8 cellular contexts compared by ENCODE assay signal in genomic region chr3:49358217-49358883, GRCh38. TPM values are rescaled to one million over a fixed set of nuclear protein-coding genes. Genes with fewer than 3 reads are reported as not detected.
DNase-seq lines count a peak whose midpoint lies in the region; ATAC-seq, FAIRE-seq and TF ChIP-seq lines count a peak whose summit lies in the region.

Gene GPX1, minus strand, starts transcription at chr3:49358353. Its CDS starts 75 bp downstream, at chr3:49358278.

- CTCF ChIA-PET in A549 (lab: Yijun Ruan, JAX), result interaction anchor here (1.0 to 1.7 kb wide), 2 partner anchors 15 to 18 kb away, joined by 4 to 6 read pairs; partner anchors contain the start of gene USP4

- H3K4me1 ChIP-seq in A549 (peaks cover 18% of the 10 kb centered on the region; the same call in 2 of the 3 replicates), iPS-20b (ENCODE audit: insufficient read depth, low read length) (peaks cover 8% of the 10 kb centered on the region)

- DNase-seq in A549 (ENCODE audit: low read depth in 1 of 2, low spot score in 1 of 2) (peak; percentile 77 to 93), NCI-H2196 (lab: John Stamatoyannopoulos, UW; ENCODE audit: unreplicated experiment) (peak; percentile 85), WERI-Rb-1 (peak; percentile 98), bronchial epithelial cell (ENCODE audit: low read depth) (peak; percentile 90)

- peak; percentile 91 to 93 for ATAC-seq in A549
- peak; percentile 79 for ATAC-seq in GM18861 (IDR thresholded peaks at IDR 0.05; ENCODE audit: unreplicated experiment)
- ATAC-seq in HG03103 (IDR thresholded peaks at IDR 0.05; ENCODE audit: low read depth, unreplicated experiment), result peak; percentile 63

- H3K4me2 ChIP-seq in A549, result peak within 1 kb of the TSS; percentile 85

- no peak for TF ChIP-seq EP300 in A549 (IDR thresholded peaks at IDR 0.05)

- FAIRE-seq in A549 (lab: Jason Lieb, UNC) (no peak), bronchial epithelial cell (lab: Jason Lieb, UNC) (no peak)

- H3K27me3 ChIP-seq in WERI-Rb-1 (ENCODE audit: insufficient read depth, low read depth, severe bottlenecking) (no peaks in the 10 kb centered on the region), bronchial epithelial cell (ENCODE audit: control insufficient read depth, insufficient read depth, low read length) (no peaks in the 10 kb centered on the region), iPS-20b (ENCODE audit: insufficient read depth, low read length) (no peaks in the 10 kb centered on the region)

- no peak for TF ChIP-seq RAD21 in A549 (conservative IDR thresholded peaks at IDR 0.05 in 1 of 2, IDR thresholded peaks at IDR 0.05 in 1 of 2)

- peak; percentile 57 for TF ChIP-seq POLR2A in A549 (IDR thresholded peaks at IDR 0.05; ENCODE audit: low read length)

- peak within 1 kb of the TSS; percentile 93 for H3K9ac ChIP-seq in iPS-20b (ENCODE audit: low read depth, low read length)

- H3K4me3 ChIP-seq in A549 (peak within 1 kb of the TSS; percentile 67), WERI-Rb-1 (ENCODE audit: low read depth, low read length) (peak within 1 kb of the TSS; percentile 80), bronchial epithelial cell (ENCODE audit: low read depth, low read length) (peak within 1 kb of the TSS; percentile 68), iPS-20b (ENCODE audit: low read length) (peak within 1 kb of the TSS; percentile 75), skin epidermis (peak within 1 kb of the TSS; percentile 40 to 77 (median 69))

- POLR2A ChIA-PET in A549 (lab: Yijun Ruan, JAX), result interaction anchor here (0.7 to 2.9 kb wide), 10 partner anchors 12 to 264 kb away, joined by 3 to 17 read pairs (median 4); partner anchors contain the start of genes DAG1, KLHDC8B, NICN1 and QRICH1

- H3K27ac ChIP-seq in A549 (peak within 1 kb of the TSS; percentile 87 to 99), WERI-Rb-1 (peak within 1 kb of the TSS; percentile 99), iPS-20b (ENCODE audit: low read length) (peak within 1 kb of the TSS; percentile 99), skin epidermis (peak within 1 kb of the TSS; percentile 54 to 98 (median 94))

- TF ChIP-seq CTCF in A549 (IDR thresholded peaks at IDR 0.05) (no peak), WERI-Rb-1 (IDR thresholded peaks at IDR 0.05; ENCODE audit: low read depth, low read length) (no peak), bronchial epithelial cell (IDR thresholded peaks at IDR 0.05; ENCODE audit: insufficient read depth, low read length, severe bottlenecking) (no peak)

- H3K36me3 ChIP-seq in WERI-Rb-1 (peaks cover 72% of the 10 kb centered on the region), bronchial epithelial cell (ENCODE audit: control insufficient read depth, insufficient read depth, low read length) (peaks cover 19% of the 10 kb centered on the region), iPS-20b (ENCODE audit: insufficient read depth, low read depth, low read length) (peaks cover 61% of the 10 kb centered on the region)

- H3K9me3 ChIP-seq in A549 (no peaks in the 10 kb centered on the region), WERI-Rb-1 (ENCODE audit: severe bottlenecking) (no peaks in the 10 kb centered on the region), iPS-20b (ENCODE audit: insufficient read depth, low read depth, low read length) (no peaks in the 10 kb centered on the region)

- WGBS in A549 (ENCODE audit: missing lambda C conversion rate), result 0% methylated on average over 8 of the region's 46 CpGs

TF ChIP-seq in A549, 52 proteins besides CTCF, POLR2A, EP300 and RAD21 (continues in another document):
- TF ChIP-seq SMC3 (IDR thresholded peaks at IDR 0.05), result no peak
- TF ChIP-seq PBX3 (IDR thresholded peaks at IDR 0.05), result 0 out of 2 replicates have a peak, but pooled peaks have one; percentile 40
- no peak for TF ChIP-seq REST (IDR thresholded peaks at IDR 0.05)
- peak; percentile 69; the same call in 1 of the 2 replicates for TF ChIP-seq EHF (CRISPR knock-in tag; IDR thresholded peaks at IDR 0.05)
- peak; percentile 55; the same call in 1 of the 2 replicates for TF ChIP-seq HOXB13 (CRISPR knock-in tag; IDR thresholded peaks at IDR 0.05; ENCODE audit: low read depth)
- no peak for TF ChIP-seq HEYL (CRISPR knock-in tag; IDR thresholded peaks at IDR 0.05)
- TF ChIP-seq NPAS2 (CRISPR knock-in tag; IDR thresholded peaks at IDR 0.05; ENCODE audit: borderline replicate concordance), result peak; percentile 51; the same call in 1 of the 2 replicates
- no peak for TF ChIP-seq PHF8 (IDR thresholded peaks at IDR 0.05; ENCODE audit: borderline replicate concordance, low read depth)
- peak in 1 of 2 experiments; percentile 84; a peak in 4 of 5 replicates for TF ChIP-seq JUN (IDR thresholded peaks at IDR 0.05)
- TF ChIP-seq HOXA7 (CRISPR knock-in tag; IDR thresholded peaks at IDR 0.05), result no peak
- TF ChIP-seq, protein P1, sequence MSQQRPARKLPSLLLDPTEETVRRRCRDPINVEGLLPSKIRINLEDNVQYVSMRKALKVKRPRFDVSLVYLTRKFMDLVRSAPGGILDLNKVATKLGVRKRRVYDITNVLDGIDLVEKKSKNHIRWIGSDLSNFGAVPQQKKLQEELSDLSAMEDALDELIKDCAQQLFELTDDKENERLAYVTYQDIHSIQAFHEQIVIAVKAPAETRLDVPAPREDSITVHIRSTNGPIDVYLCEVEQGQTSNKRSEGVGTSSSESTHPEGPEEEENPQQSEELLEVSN (IDR thresholded peaks at IDR 0.05; ENCODE audit: borderline replicate concordance, low read depth), result peak; percentile 81; the same call in 1 of the 2 replicates
- no peak for TF ChIP-seq FOSL2 (IDR thresholded peaks at IDR 0.05)
- 0 out of 2 replicates have a peak, but pooled peaks have one; percentile 24 for TF ChIP-seq FOSL2 (CRISPR knock-in tag; IDR thresholded peaks at IDR 0.05)
- peak; percentile 93 for TF ChIP-seq USF2 (IDR thresholded peaks at IDR 0.05)
- TF ChIP-seq, protein P2, sequence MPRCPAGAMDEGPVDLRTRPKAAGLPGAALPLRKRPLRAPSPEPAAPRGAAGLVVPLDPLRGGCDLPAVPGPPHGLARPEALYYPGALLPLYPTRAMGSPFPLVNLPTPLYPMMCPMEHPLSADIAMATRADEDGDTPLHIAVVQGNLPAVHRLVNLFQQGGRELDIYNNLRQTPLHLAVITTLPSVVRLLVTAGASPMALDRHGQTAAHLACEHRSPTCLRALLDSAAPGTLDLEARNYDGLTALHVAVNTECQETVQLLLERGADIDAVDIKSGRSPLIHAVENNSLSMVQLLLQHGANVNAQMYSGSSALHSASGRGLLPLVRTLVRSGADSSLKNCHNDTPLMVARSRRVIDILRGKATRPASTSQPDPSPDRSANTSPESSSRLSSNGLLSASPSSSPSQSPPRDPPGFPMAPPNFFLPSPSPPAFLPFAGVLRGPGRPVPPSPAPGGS (IDR thresholded peaks at IDR 0.05), result peak; percentile 70; the same call in 1 of the 3 replicates
- no peak for TF ChIP-seq CHD2 (IDR thresholded peaks at IDR 0.05; ENCODE audit: low read length, partially characterized antibody)
- TF ChIP-seq CEBPB (IDR thresholded peaks at IDR 0.05), result 0 out of 4 replicates have a peak, but pooled peaks of 1 of the 2 experiments have one; percentile 40
- no peak for TF ChIP-seq CBX8 (IDR thresholded peaks at IDR 0.05)
- no peak for TF ChIP-seq HDAC2 (IDR thresholded peaks at IDR 0.05)
- TF ChIP-seq RARB (CRISPR knock-in tag; IDR thresholded peaks at IDR 0.05), result no peak

RNA-seq across cellular contexts. Expression of gene GPX1, which starts in this region (rescaled TPM):
- polyA plus RNA-seq in A549 (2011; rRNA removed) (150 and 157 TPM in 2 replicates), A549 (2017; fragmentation: RNase III; extraction: RNeasy Plus Mini Kit Qiagen cat#74134 plus additional on column Dnase treatment) (247 to 301 TPM (median 271 TPM) in 3 replicates)
- 490 and 493 TPM in 2 replicates for polyA plus RNA-seq in A549 (2012; cell fraction: cytosol; rRNA removed)
- 305 and 341 TPM in 2 replicates for polyA plus RNA-seq in A549 (2012; cell fraction: nucleus; rRNA removed)
- polyA minus RNA-seq in A549 (2011; rRNA and poly(A)+ RNA removed), result 28.9 and 37.2 TPM in 2 replicates
- total RNA-seq in bronchial epithelial cell, result 533 and 633 TPM in 2 replicates

Comparison
In these comparisons a context has a peak if more than half of its experiments do, and no peak if none do; other contexts are left out.
1. Peak in every context shown above with its lines: DNase-seq, ATAC-seq, H3K4me3 ChIP-seq and H3K27ac ChIP-seq.